Comparison of ENCODE assay signal across 14 cellular contexts in genomic region chr16:50204426-50205108, GRCh38. TPM values are rescaled to one million over a fixed set of nuclear protein-coding genes. Genes with fewer than 3 reads are reported as not detected.
A peak's percentile ranks its signal among the peaks of the same experiment; 100 is the strongest.
DNase-seq lines count a peak whose midpoint lies in the region; ATAC-seq and TF ChIP-seq lines count a peak whose summit lies in the region.
"Had no signal": no experiment of that assay in that cellular context is flagged by ENCODE, and none has a peak within 500 bp of the region (broad histone marks: within the 10 kb centered on the region; RNA-seq: fewer than 3 reads in every experiment).

No MANE protein-coding gene starts in this region.

- H3K9me3 ChIP-seq in Caco-2 = no peaks in the 10 kb centered on the region
- H3K9me3 ChIP-seq in RWPE2 (ENCODE audit: severe bottlenecking) = no peaks in the 10 kb centered on the region

- TF ChIP-seq CTCF in Caco-2 (IDR thresholded peaks at IDR 0.05; ENCODE audit: insufficient read depth in 1 of 2, low read depth in 1 of 2, low read length in 1 of 2, severe bottlenecking in 1 of 2, unreplicated experiment in 1 of 2) = no peak
- no peak for TF ChIP-seq CTCF in RWPE2 (IDR thresholded peaks at IDR 0.05; ENCODE audit: poor library complexity, severe bottlenecking)

- H3K4me3 Mint-ChIP-seq in Caco-2 (ENCODE audit: unreplicated experiment) = peak overlapping the region; percentile 23
- H3K4me3 Mint-ChIP-seq: brain had no signal

- peak overlapping the region; percentile 94 for H3K27ac Mint-ChIP-seq in Caco-2 (ENCODE audit: unreplicated experiment)

- BruUV-seq in Caco-2 (replicated peaks; lab: Mats Ljungman, UMichigan) = no TSS peak

- H3K36me3 ChIP-seq in Caco-2 (ENCODE audit: control insufficient read depth, insufficient read depth, low read length) (0 out of 2 replicates have a peak, but pooled peaks cover 2% of the 10 kb centered on the region), RWPE2 (ENCODE audit: low read depth) (no peaks in the 10 kb centered on the region)

- H3K4me1 ChIP-seq in Caco-2 = peaks cover 48% of the 10 kb centered on the region
- H3K4me1 ChIP-seq in RWPE2 (ENCODE audit: insufficient read depth, poor library complexity, severe bottlenecking) = peaks cover 58% of the 10 kb centered on the region

- ATAC-seq in RWPE2 (ENCODE audit: low read depth) (no peak), GM18909 (IDR thresholded peaks at IDR 0.05; ENCODE audit: poor library complexity, unreplicated experiment) (no peak)

- POLR2A ChIA-PET in Caco-2 (lab: Charles Lee) = no interaction called here

- H3K27ac ChIP-seq in RWPE2 (ENCODE audit: poor library complexity, severe bottlenecking) (peak overlapping the region; percentile 88), skin epidermis (peak overlapping the region in 12 of 21 experiments; percentile 1 to 82 (median 58))

- no peaks in the 10 kb centered on the region for H3K27me3 ChIP-seq in Caco-2 (replicated peaks; ENCODE audit: control insufficient read depth, insufficient read depth, low read length)
- H3K27me3 ChIP-seq in RWPE2 (ENCODE audit: insufficient read depth, poor library complexity, severe bottlenecking) = no peaks in the 10 kb centered on the region

- H3K9me3 Mint-ChIP-seq in Caco-2 (ENCODE audit: unreplicated experiment) = no peaks in the 10 kb centered on the region
- H3K9me3 Mint-ChIP-seq: CD4-positive, CD25-positive, alpha-beta regulatory T cell had no signal

- H3K4me3 ChIP-seq in Caco-2 (ENCODE audit: low read depth, low read length) = no peak overlapping the region
- H3K4me3 ChIP-seq in RWPE2 (ENCODE audit: severe bottlenecking) = no peak overlapping the region
- H3K4me3 ChIP-seq in skin epidermis = no peak overlapping the region

- peaks cover 32% of the 10 kb centered on the region for H3K4me1 Mint-ChIP-seq in Caco-2 (ENCODE audit: low read depth, unreplicated experiment)

- CTCF ChIA-PET in Caco-2 (lab: Charles Lee) = interaction anchor here (2.4 kb wide), 1 partner anchor 180 kb away, joined by 16 read pairs; the partner anchor contains the start of gene CNEP1R1

- DNase-seq in Caco-2 (no peak), RWPE2 (ENCODE audit: low spot score) (no peak), glomerular visceral epithelial cell (ENCODE audit: extremely low spot score) (peak; percentile 20), NCI-H2081 treated with DMSO at 0.1 percent for 48 hours (lab: John Stamatoyannopoulos, UW) (no peak), HPDE6-E6E7 (ENCODE audit: extremely low spot score) (no peak), NCI-H1105 treated with DMSO at 0.1 percent for 48 hours (lab: John Stamatoyannopoulos, UW) (no peak)
- DNase-seq: activated CD4-positive, alpha-beta T cell treated with anti-CD3 and anti-CD28 coated beads for 1 hour; activated T-cell treated with anti-CD3 and anti-CD28 coated beads, Interleukin-2, amount 50 U/mL, for 48 hours; CD4-positive, CD25-positive, alpha-beta regulatory T cell; posterior cingulate gyrus; stimulated activated naive CD4-positive, alpha-beta T cell had no signal

- peaks cover 17% of the 10 kb centered on the region for H3K36me3 Mint-ChIP-seq in Caco-2 (ENCODE audit: insufficient read depth, unreplicated experiment)

- intact Hi-C loops in Caco-2 (cut with micrococcal nuclease; ENCODE audit: unreplicated experiment) = no loop called here

- no peaks in the 10 kb centered on the region for H3K27me3 Mint-ChIP-seq in Caco-2 (ENCODE audit: insufficient read depth, unreplicated experiment)
- H3K27me3 Mint-ChIP-seq: brain; CD4-positive, CD25-positive, alpha-beta regulatory T cell had no signal

RNA-seq across cellular contexts. Expression of gene TENT4B, which starts 51.5 kb away (rescaled TPM):
- 28.6 and 29.3 TPM in 2 replicates for total RNA-seq in Caco-2 (2022)
